ENCODE assay signal across 8 cellular contexts in genomic region chr9:130106860-130107848, GRCh38. TPM values are rescaled to one million over a fixed set of nuclear protein-coding genes. Genes with fewer than 3 reads are reported as not detected.
DNase-seq lines count a peak whose midpoint lies in the region; ATAC-seq and TF ChIP-seq lines count a peak whose summit lies in the region.

No MANE protein-coding gene starts in this region.

- no peaks in the 10 kb centered on the region for H3K9me3 ChIP-seq in adipocyte (ENCODE audit: control insufficient read depth, low read length)
- no peaks in the 10 kb centered on the region for H3K9me3 ChIP-seq in heart right ventricle
- no peaks in the 10 kb centered on the region for H3K9me3 ChIP-seq in psoas muscle
- no peaks in the 10 kb centered on the region for H3K9me3 ChIP-seq in uterus

- CTCF ChIA-PET in GM10248 (lab: Yijun Ruan, JAX): interaction anchor here (0.7 to 9.7 kb wide), 45 partner anchors 9 to 575 kb away, joined by 3 to 101 read pairs (median 4); no protein-coding TSS in a partner anchor

- H3K36me3 ChIP-seq in adipocyte (ENCODE audit: control insufficient read depth, insufficient read depth, low read length, severe bottlenecking) (peaks cover 68% of the 10 kb centered on the region), heart right ventricle (peaks cover 0 to 99% (median 32%) of the 10 kb centered on the region in 9 donors), psoas muscle (ENCODE audit: insufficient read depth in 1 of 2, low read depth in 1 of 2) (peaks cover 3 to 95% of the 10 kb centered on the region in 2 donors), uterus (no peaks in the 10 kb centered on the region)

- WGBS in heart right ventricle, 2 donors: 45 to 46% methylated on average over 12 of the region's 12 CpGs
- 41 to 44% (median 43%) methylated on average over 12 of the region's 12 CpGs for WGBS in psoas muscle, 3 donors

- TF ChIP-seq CTCF in GM10248 (IDR thresholded peaks at IDR 0.05; ENCODE audit: control extremely low read depth, extremely low read depth, low read depth, missing control alignments) (peak; percentile 71), heart right ventricle (IDR thresholded peaks at IDR 0.05) (peak; percentile 59 to 86 (median 79)), psoas muscle (IDR thresholded peaks at IDR 0.05) (peak; percentile 71), uterus (IDR thresholded peaks at IDR 0.05) (peak; percentile 85 to 88 (median 87))

- intact Hi-C loops in heart right ventricle (cut with DNase I) (loop anchor here (1.0 to 10.0 kb wide), 10 partner anchors 129 to 575 kb away; no protein-coding TSS in a partner anchor), psoas muscle (cut with DNase I) (loop anchor here (1.0 to 10.0 kb wide), 3 partner anchors 129 to 238 kb away; no protein-coding TSS in a partner anchor), uterus (cut with DNase I; ENCODE audit: low total_unique reads) (loop anchor here (5.0 to 10.0 kb wide), 2 partner anchors 130 to 238 kb away; no protein-coding TSS in a partner anchor)

- H3K9ac ChIP-seq in adipocyte (ENCODE audit: low read length): no peak overlapping the region

- H3K27ac ChIP-seq in heart right ventricle: no peak overlapping the region
- no peak overlapping the region for H3K27ac ChIP-seq in psoas muscle
- H3K27ac ChIP-seq in uterus: peak overlapping the region; percentile 71 to 84

- peak; percentile 76 for DNase-seq in GM10248 (ENCODE audit: extremely low spot score)
- DNase-seq in NCI-H1092 (lab: John Stamatoyannopoulos, UW): peak; percentile 58
- peak; percentile 50 to 82 (median 70) for DNase-seq in T-helper 1 cell
- DNase-seq in adipocyte (ENCODE audit: low read depth): peak; percentile 97
- peak; percentile 75 to 85 for DNase-seq in heart right ventricle
- peak; percentile 80 to 88 for DNase-seq in psoas muscle
- DNase-seq in uterus: peak; percentile 87 to 94

- no peak for TF ChIP-seq POLR2A in uterus (IDR thresholded peaks at IDR 0.05)

- ATAC-seq in heart right ventricle (peak; percentile 69 to 88 (median 80)), psoas muscle (peak; percentile 71 to 84 (median 80)), GM21423 (IDR thresholded peaks at IDR 0.05; ENCODE audit: unreplicated experiment) (no peak)

- H3K4me3 ChIP-seq in adipocyte (ENCODE audit: low read length) (no peak overlapping the region), heart right ventricle (no peak overlapping the region), psoas muscle (no peak overlapping the region), uterus (no peak overlapping the region)

- H3K4me1 ChIP-seq in adipocyte (ENCODE audit: control insufficient read depth, insufficient read depth, low read length) (peaks cover 14% of the 10 kb centered on the region), heart right ventricle (peaks cover 0 to 13% (median 2%) of the 10 kb centered on the region in 9 donors), psoas muscle (no peaks in the 10 kb centered on the region), uterus (no peaks in the 10 kb centered on the region)

- POLR2A ChIA-PET in GM10248 (lab: Yijun Ruan, JAX): no interaction called here

- H3K27me3 ChIP-seq in adipocyte (replicated peaks; ENCODE audit: control insufficient read depth, insufficient read depth, low read length) (no peaks in the 10 kb centered on the region), heart right ventricle (no peaks in the 10 kb centered on the region), psoas muscle (ENCODE audit: insufficient read depth in 3 of 3, low read length in 2 of 3) (no peaks in the 10 kb centered on the region), uterus (no peaks in the 10 kb centered on the region)

RNA-seq across cellular contexts. Expression of gene GPR107, which starts 53.4 kb away (rescaled TPM):
- 10 to 100 TPM; 19.9 to 35.6 (median 24.2) TPM for total RNA-seq in heart right ventricle
- polyA plus RNA-seq in heart right ventricle: 10 to 100 TPM in 1 of 2 donors, 1 to 10 TPM in 1; 6.7 to 12.2 TPM
- total RNA-seq in psoas muscle: 10 to 100 TPM; 18.2 to 25.9 (median 22.8) TPM
- polyA plus RNA-seq in psoas muscle: 10 to 100 TPM in 2 of 3 donors, 1 to 10 TPM in 1; 8.9 to 28.1 (median 14.9) TPM
- total RNA-seq in uterus: 10 to 100 TPM; 10.8 to 41.5 (median 26.7) TPM

Comparison
In these comparisons a context has a peak if more than half of its experiments do, and no peak if none do; other contexts are left out.
1. H3K27ac ChIP-seq: peak in uterus (2 of 2); none in heart right ventricle (0 of 10) and psoas muscle (single experiment).
2. Peak in every context shown above with its lines, with median percentiles within 50 percentile points of each other: DNase-seq and CTCF ChIP-seq.